In genomic region chr18:30135938-30136337, GRCh38 we compare ENCODE assay signal across 18 cellular contexts.
"Had no signal": no experiment of that assay in that cellular context is flagged by ENCODE, and none has a peak within 500 bp of the region (broad histone marks: within the 10 kb centered on the region; RNA-seq: fewer than 3 reads in every experiment).

No MANE protein-coding gene starts in this region.

- H3K27me3 ChIP-seq: heart left ventricle, spleen, tibial artery, upper lobe of left lung, uterus had no signal

- ATAC-seq: heart left ventricle; left lobe of liver; mucosa of descending colon; naive thymus-derived CD8-positive, alpha-beta T cell; sciatic nerve; stimulated activated memory B cell treated with anti-CD40 and anti-IgM and Interleukin-4, amounts not matched to agents 10 μg/mL and 1 μg/mL and 100 μg/mL, for 72 hours had no signal

- H3K9me3 ChIP-seq: upper lobe of left lung, uterus had no signal

- DNase-seq: dermis blood vessel endothelial cell; foreskin melanocyte; heart left ventricle; hippocampal formation; kidney glomerular epithelial cell; mucosa of descending colon; naive thymus-derived CD8-positive, alpha-beta T cell; posterior cingulate gyrus; spleen; stimulated activated CD4-positive, alpha-beta T cell treated with anti-CD3 and anti-CD28 coated beads, Interleukin-15, amount 100 ng/mL, for 24 hours; stimulated activated CD4-positive, alpha-beta T cell treated with anti-CD3 and anti-CD28 coated beads, Interleukin-1b, Interleukin-23, amount 100 ng/mL, for 48 hours; stimulated activated CD4-positive, alpha-beta T cell treated with anti-CD3 and anti-CD28 coated beads, Interleukin-4, amount 100 ng/mL, for 24 hours; tibial artery; upper lobe of left lung; uterus had no signal

- H3K4me3 ChIP-seq: heart left ventricle, mucosa of descending colon, spleen, tibial artery, upper lobe of left lung, uterus had no signal

- H3K36me3 ChIP-seq: heart left ventricle, spleen, tibial artery, upper lobe of left lung, uterus had no signal

- H3K4me1 ChIP-seq: heart left ventricle, spleen, tibial artery, upper lobe of left lung, uterus had no signal

- H3K27ac ChIP-seq: heart left ventricle, spleen, tibial artery, upper lobe of left lung, uterus had no signal
